27 cellular contexts compared by ENCODE assay signal in the genomic region with DNA sequence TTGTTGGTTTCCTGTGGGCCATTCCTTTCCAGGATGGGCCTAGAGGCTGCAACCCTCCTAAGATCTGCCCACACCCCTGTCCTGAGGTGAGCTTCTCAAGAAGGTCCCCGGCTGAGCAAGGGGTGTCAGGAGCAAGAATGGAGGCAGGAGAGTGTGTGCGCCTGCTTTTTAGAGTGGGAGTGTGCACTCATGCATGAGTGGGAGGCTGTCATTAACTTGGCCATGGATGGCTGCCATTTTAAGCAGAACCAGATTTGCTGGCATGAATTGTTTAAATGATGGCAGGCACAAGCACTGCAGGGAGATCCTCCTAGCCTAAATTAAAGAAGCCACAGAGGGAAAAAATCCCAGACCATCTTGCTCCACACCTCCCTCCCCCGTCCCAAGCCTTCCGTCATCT. TPM values are rescaled to one million over a fixed set of nuclear protein-coding genes. Genes with fewer than 3 reads are reported as not detected.
DNase-seq lines count a peak whose midpoint lies in the region; ATAC-seq and TF ChIP-seq lines count a peak whose summit lies in the region.
"Had no signal": no experiment of that assay in that cellular context is flagged by ENCODE, and none has a peak within 500 bp of the region (broad histone marks: within the 10 kb centered on the region; RNA-seq: fewer than 3 reads in every experiment).

No MANE protein-coding gene starts in this region.

- intact Hi-C loops in left cardiac atrium (cut with DNase I), result no loop called here

- H3K36me3 Mint-ChIP-seq in nephron (ENCODE audit: low read depth), result peaks cover 9% of the 10 kb centered on the region

- peaks cover 5% of the 10 kb centered on the region in 2 experiments; a peak in 2 of 3 replicates for H3K36me3 ChIP-seq in HEK293 (ENCODE audit: control insufficient read depth in 2 of 2, insufficient read depth in 1 of 2, low read length in 2 of 2)

- no peaks in the 10 kb centered on the region for H3K27me3 Mint-ChIP-seq in nephron (ENCODE audit: low read depth)
- H3K27me3 Mint-ChIP-seq: CD4-positive, alpha-beta memory T cell; T-cell had no signal

- no peak overlapping the region for H3K27ac Mint-ChIP-seq in nephron
- H3K27ac Mint-ChIP-seq: HFFc6, T-cell had no signal

- H3K4me1 Mint-ChIP-seq in nephron, result peaks cover 18% of the 10 kb centered on the region

- POLR2A ChIA-PET in HEK293 (lab: Yijun Ruan, JAX), result no interaction called here

- CTCF ChIA-PET in HEK293 (lab: Yijun Ruan, JAX), result no interaction called here

- no peak overlapping the region for H3K4me3 ChIP-seq in HEK293 (ENCODE audit: low read depth, low read length)
- H3K4me3 ChIP-seq: BLaER1 treated with 17β-estradiol and CSF1 and Interleukin-3, amounts not matched to agents 10 nM and 100 nM had no signal

- H3K4me3 Mint-ChIP-seq in nephron, result peak overlapping the region; percentile 24 to 43 (median 32)
- H3K4me3 Mint-ChIP-seq: HFFc6, T-cell had no signal

- H3K4me1 ChIP-seq in HEK293 (ENCODE audit: control insufficient read depth, insufficient read depth, low read length), result no peaks in the 10 kb centered on the region

- H3K9me3 ChIP-seq in HEK293 (ENCODE audit: control insufficient read depth, insufficient read depth, low read depth, low read length), result no peaks in the 10 kb centered on the region
- H3K9me3 ChIP-seq: Caco-2, SK-N-SH had no signal

- TF ChIP-seq CTCF in HEK293 (tag by site-specific recombination; IDR thresholded peaks at IDR 0.05), result no peak
- TF ChIP-seq CTCF in nephron (IDR thresholded peaks at IDR 0.05; ENCODE audit: unreplicated experiment in 3 of 3), result no peak

- H3K9me3 Mint-ChIP-seq in nephron, result no peaks in the 10 kb centered on the region
- H3K9me3 Mint-ChIP-seq: CD4-positive, alpha-beta memory T cell; HFFc6; T-cell had no signal

- no peak for ATAC-seq in left cardiac atrium
- ATAC-seq in HG02852 (IDR thresholded peaks at IDR 0.05; ENCODE audit: unreplicated experiment), result no peak
- no peak for ATAC-seq in GM19467 (IDR thresholded peaks at IDR 0.05; ENCODE audit: unreplicated experiment)
- ATAC-seq: HepG2, T-cell had no signal

- DNase-seq in DMS79 (lab: John Stamatoyannopoulos, UW) (peak; percentile 51), cerebellum (ENCODE audit: low spot score) (peak; percentile 69), left cardiac atrium (no peak), cortex of kidney (lab: John Stamatoyannopoulos, UW) (no peak)
- DNase-seq: Caco-2; CD4-positive, alpha-beta memory T cell; DMS153; H7; HFFc6; KBM-7; MM.1S; NCI-H1048; NCI-H1436; NCI-H2029 treated with DMSO at 0.1 percent for 48 hours; NCI-H2171 treated with DMSO at 0.1 percent for 48 hours; NCI-H446 treated with DMSO at 0.1 percent for 48 hours; NCI-H526 treated with DMSO at 0.1 percent for 48 hours; SHP77 treated with DMSO at 0.1 percent for 48 hours; SK-N-SH; T-cell had no signal

- no peak overlapping the region for H3K27ac ChIP-seq in HEK293 (ENCODE audit: extremely low read depth, low read depth, low read length)
- H3K27ac ChIP-seq: BLaER1 treated with 17β-estradiol and CSF1 and Interleukin-3, amounts not matched to agents 10 nM and 100 nM; RWPE1 had no signal

TF ChIP-seq in HEK293, 187 proteins besides CTCF, POLR2A, EP300 and RAD21:
- TF ChIP-seq ZNF488 (tag by site-specific recombination; IDR thresholded peaks at IDR 0.05) (no peak), ZFP41 (tag by site-specific recombination; IDR thresholded peaks at IDR 0.05; ENCODE audit: borderline replicate concordance) (no peak), KLF8 (tag by site-specific recombination; IDR thresholded peaks at IDR 0.05) (no peak), ZFP3 (tag by site-specific recombination; IDR thresholded peaks at IDR 0.05; ENCODE audit: low read depth) (no peak), ZBTB17 (tag by site-specific recombination; IDR thresholded peaks at IDR 0.05) (no peak), ZBTB44 (tag by site-specific recombination; IDR thresholded peaks at IDR 0.05) (no peak), ZFHX2 (tag by site-specific recombination; conservative IDR thresholded peaks at IDR 0.05) (peak; percentile 47), ZNF645 (tag by site-specific recombination; IDR thresholded peaks at IDR 0.05) (no peak)
- TF ChIP-seq, protein P1, sequence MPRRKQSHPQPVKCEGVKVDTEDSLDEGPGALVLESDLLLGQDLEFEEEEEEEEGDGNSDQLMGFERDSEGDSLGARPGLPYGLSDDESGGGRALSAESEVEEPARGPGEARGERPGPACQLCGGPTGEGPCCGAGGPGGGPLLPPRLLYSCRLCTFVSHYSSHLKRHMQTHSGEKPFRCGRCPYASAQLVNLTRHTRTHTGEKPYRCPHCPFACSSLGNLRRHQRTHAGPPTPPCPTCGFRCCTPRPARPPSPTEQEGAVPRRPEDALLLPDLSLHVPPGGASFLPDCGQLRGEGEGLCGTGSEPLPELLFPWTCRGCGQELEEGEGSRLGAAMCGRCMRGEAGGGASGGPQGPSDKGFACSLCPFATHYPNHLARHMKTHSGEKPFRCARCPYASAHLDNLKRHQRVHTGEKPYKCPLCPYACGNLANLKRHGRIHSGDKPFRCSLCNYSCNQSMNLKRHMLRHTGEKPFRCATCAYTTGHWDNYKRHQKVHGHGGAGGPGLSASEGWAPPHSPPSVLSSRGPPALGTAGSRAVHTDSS (tag by site-specific recombination; IDR thresholded peaks at IDR 0.05), result no peak

RNA-seq across cellular contexts. Expression of gene SGPL1, which starts 2.9 kb away (rescaled TPM):
- total RNA-seq in cerebellum (47.5 TPM), left cardiac atrium (10 to 100 TPM; 18.5 to 19.3 TPM)

RNA-seq across cellular contexts. Expression of gene TBATA, which starts 27.6 kb away (rescaled TPM):
- total RNA-seq in cerebellum, result not detected
- total RNA-seq in left cardiac atrium, result not detected
- total RNA-seq: Caco-2; CD4-positive, alpha-beta memory T cell; H7; HepG2; HFFc6; T-cell had no signal

Comparison
In these comparisons a context has a peak if more than half of its experiments do, and no peak if none do; other contexts are left out.
1. DNase-seq: peak in DMS79 (single experiment) and cerebellum (single experiment); none in left cardiac atrium (single experiment) and cortex of kidney (single experiment).